ENCODE assay signal across 6 cellular contexts in genomic region chr1:116860167-116860566, GRCh38. TPM values are rescaled to one million over a fixed set of nuclear protein-coding genes. Genes with fewer than 3 reads are reported as not detected.
A peak's percentile ranks its signal among the peaks of the same experiment; 100 is the strongest.
DNase-seq lines count a peak whose midpoint lies in the region; ATAC-seq, FAIRE-seq and TF ChIP-seq lines count a peak whose summit lies in the region.
"Not testable (repeated sequence)": the region's sequence is repeated elsewhere in the genome, so short reads cannot be mapped to it uniquely, and the experiment has no call there.

No MANE protein-coding gene starts in this region.

- not testable (repeated sequence) for H3K79me2 ChIP-seq in GM23338 (replicated peaks; ENCODE audit: insufficient read depth); H1 (ENCODE audit: control insufficient read depth in 1 of 2, insufficient read depth in 2 of 2, low read length in 2 of 2); smooth muscle cell (ENCODE audit: low read depth)

- not testable (repeated sequence) for H3K27me3 ChIP-seq in GM23338 (ENCODE audit: insufficient read depth); HUES6 (ENCODE audit: control insufficient read depth, insufficient read depth, low read length); H1 (replicated peaks in 1 of 4; ENCODE audit: control insufficient read depth in 3 of 4, extremely low read depth in 1 of 4, insufficient read depth in 3 of 4, low read length in 3 of 4); smooth muscle cell (ENCODE audit: low read depth)

- H3K27ac Mint-ChIP-seq in GM23338 = not testable (repeated sequence)
- H3K27ac Mint-ChIP-seq in activated naive CD8-positive, alpha-beta T cell treated with anti-CD3 and anti-CD28 coated beads for 36 hours = peak overlapping the region; percentile 6
- H3K27ac Mint-ChIP-seq in mesothelial cell of epicardium = peak overlapping the region; percentile 6

- not testable (repeated sequence) for H2BK5ac ChIP-seq in H1 (ENCODE audit: low read depth, low read length)

- H3K36me3 ChIP-seq in GM23338 (ENCODE audit: insufficient read depth); HUES6 (ENCODE audit: control insufficient read depth, insufficient read depth, low read length); H1 (ENCODE audit: control insufficient read depth in 2 of 4, insufficient read depth in 4 of 4, low read length in 3 of 4); smooth muscle cell (ENCODE audit: low read depth): not testable (repeated sequence)

- not testable (repeated sequence) for H2BK120ac ChIP-seq in H1 (replicated peaks; ENCODE audit: low read depth, low read length)

- peak overlapping the region; percentile 18; the same call in 1 of the 2 replicates for H2BK12ac ChIP-seq in H1 (ENCODE audit: low read depth, low read length)

- not testable (repeated sequence) for H3K56ac ChIP-seq in H1 (replicated peaks; ENCODE audit: insufficient read length, low read depth, low read length)

- H3K4me3 Mint-ChIP-seq in GM23338; activated naive CD8-positive, alpha-beta T cell treated with anti-CD3 and anti-CD28 coated beads for 36 hours; mesothelial cell of epicardium: not testable (repeated sequence)

- H2AFZ ChIP-seq in GM23338 (peak overlapping the region; percentile 43), smooth muscle cell (ENCODE audit: low read depth) (peak overlapping the region; percentile 62)
- H2AFZ ChIP-seq in H1 (ENCODE audit: low read length) = not testable (repeated sequence)

- not testable (repeated sequence) for H3K9me3 Mint-ChIP-seq in GM23338; activated naive CD8-positive, alpha-beta T cell treated with anti-CD3 and anti-CD28 coated beads for 36 hours; mesothelial cell of epicardium

- H3F3A ChIP-seq in GM23338 (replicated peaks; ENCODE audit: low read depth) = not testable (repeated sequence)
- H3F3A ChIP-seq in smooth muscle cell (ENCODE audit: low read depth) = peaks cover 13% of the 10 kb centered on the region

- peak overlapping the region; percentile 50; the same call in 1 of the 2 replicates for H3K4me2 ChIP-seq in GM23338
- H3K4me2 ChIP-seq in H1 (ENCODE audit: insufficient read depth in 1 of 2, low read depth in 2 of 2, low read length in 2 of 2); smooth muscle cell: not testable (repeated sequence)

- not testable (repeated sequence) for H4K8ac ChIP-seq in H1 (ENCODE audit: extremely low read depth, insufficient read depth, low read length)

- H3K79me1 ChIP-seq in H1 (ENCODE audit: low read depth, low read length) = not testable (repeated sequence)

- not testable (repeated sequence) for H3K23ac ChIP-seq in H1 (ENCODE audit: insufficient read length)

- not testable (repeated sequence) for H3K9me2 ChIP-seq in GM23338 (ENCODE audit: insufficient read depth)

- not testable (repeated sequence) for H3K23me2 ChIP-seq in H1 (ENCODE audit: low read depth, low read length)

- not testable (repeated sequence) for H3K4me3 ChIP-seq in GM23338; HUES6 (ENCODE audit: low read depth, low read length); H1 (ENCODE audit: extremely low read depth in 1 of 4, insufficient read depth in 2 of 4, low read depth in 3 of 4, low read length in 4 of 4); smooth muscle cell

- 83% methylated on average over 2 of the region's 2 CpGs; no CpG with 5 or more reads in 1 of the 2 experiments for WGBS in H1 (ENCODE audit: extremely low coverage in 1 of 2, insufficient coverage in 1 of 2, insufficient read length in 1 of 2, insufficient replicate concordance in 2 of 2, low coverage in 1 of 2, low lambda C conversion rate in 2 of 2, missing lambda C conversion rate in 1 of 2), 2 experiments
- WGBS in smooth muscle cell (ENCODE audit: low lambda C conversion rate) = 74% methylated on average over 2 of the region's 2 CpGs

- H3K18ac ChIP-seq in H1 (ENCODE audit: extremely low read depth, low read length) = not testable (repeated sequence)

- not testable (repeated sequence) for TF ChIP-seq POLR2A in H1 (IDR thresholded peaks at IDR 0.05; ENCODE audit: control extremely low read depth in 1 of 2, low read depth in 2 of 2, low read length in 2 of 2)

- TF ChIP-seq EP300 in H1 (IDR thresholded peaks at IDR 0.05; ENCODE audit: borderline replicate concordance in 1 of 2, low read depth in 2 of 2, low read length in 2 of 2) = not testable (repeated sequence)

- peak overlapping the region; percentile 22 for H4K91ac ChIP-seq in H1 (replicated peaks; ENCODE audit: insufficient read length, low read length)

- not testable (repeated sequence) for H4K5ac ChIP-seq in H1 (ENCODE audit: insufficient read length, low read depth, low read length)

- H3K4ac ChIP-seq in H1 (replicated peaks; ENCODE audit: insufficient read length, low read depth, low read length) = not testable (repeated sequence)

- TF ChIP-seq RAD21 in H1 (IDR thresholded peaks at IDR 0.05 in 1 of 2, conservative IDR thresholded peaks at IDR 0.05 in 1 of 2; ENCODE audit: low read depth in 2 of 2, low read length in 2 of 2) = not testable (repeated sequence)

- not testable (repeated sequence) for H3K27me3 Mint-ChIP-seq in GM23338 (ENCODE audit: insufficient read depth, low read depth, poor library complexity); activated naive CD8-positive, alpha-beta T cell treated with anti-CD3 and anti-CD28 coated beads for 36 hours; mesothelial cell of epicardium (ENCODE audit: low read depth)

- CTCF ChIA-PET in H1 (lab: Charles Lee; ENCODE audit: partially characterized antibody) = interaction anchor here (0.6 kb wide), 1 partner anchor 75 kb away, joined by 3 read pairs; no protein-coding TSS in a partner anchor

- POLR2A ChIA-PET in H1 (lab: Charles Lee; ENCODE audit: partially characterized antibody) = not testable (repeated sequence)

- FAIRE-seq in H1 (lab: Jason Lieb, UNC) = not testable (repeated sequence)

- H2AK5ac ChIP-seq in H1 (ENCODE audit: low read depth, low read length) = not testable (repeated sequence)

- not testable (repeated sequence) for H2BK15ac ChIP-seq in H1 (ENCODE audit: low read length)

- peaks cover 34% of the 10 kb centered on the region for H3K4me1 ChIP-seq in GM23338 (ENCODE audit: insufficient read depth)
- H3K4me1 ChIP-seq in HUES6 (ENCODE audit: control insufficient read depth, insufficient read depth, low read length) = peaks cover 30% of the 10 kb centered on the region
- H3K4me1 ChIP-seq in H1 (replicated peaks in 1 of 4; ENCODE audit: control insufficient read depth in 3 of 4, insufficient read depth in 4 of 4, low read length in 3 of 4) = peaks cover 6 to 16% (median 12%) of the 10 kb centered on the region in 4 experiments; a peak in 5 of 7 replicates
- peaks cover 13% of the 10 kb centered on the region for H3K4me1 ChIP-seq in smooth muscle cell (ENCODE audit: low read depth)

- peaks cover 32% of the 10 kb centered on the region for H3K4me1 Mint-ChIP-seq in GM23338
- H3K4me1 Mint-ChIP-seq in activated naive CD8-positive, alpha-beta T cell treated with anti-CD3 and anti-CD28 coated beads for 36 hours = not testable (repeated sequence)
- H3K4me1 Mint-ChIP-seq in mesothelial cell of epicardium = peaks cover 30% of the 10 kb centered on the region

- not testable (repeated sequence) for TF ChIP-seq CTCF in GM23338 (conservative IDR thresholded peaks at IDR 0.05; ENCODE audit: low read depth in 2 of 2); H1 (IDR thresholded peaks at IDR 0.05; ENCODE audit: control extremely low read depth in 1 of 3, insufficient read depth in 1 of 3, low read depth in 1 of 3, low read length in 3 of 3); mesothelial cell of epicardium (IDR thresholded peaks at IDR 0.05; ENCODE audit: unreplicated experiment); smooth muscle cell (IDR thresholded peaks at IDR 0.05; ENCODE audit: borderline replicate concordance, insufficient read depth, poor library complexity, severe bottlenecking)

- H3K9ac ChIP-seq in HUES6 (ENCODE audit: low read length) = peak overlapping the region; percentile 63
- not testable (repeated sequence) for H3K9ac ChIP-seq in H1 (replicated peaks in 1 of 4; ENCODE audit: extremely low read depth in 1 of 4, low read depth in 3 of 4, low read length in 3 of 4); smooth muscle cell (ENCODE audit: low read depth)

- not testable (repeated sequence) for H3K36me3 Mint-ChIP-seq in GM23338 (ENCODE audit: low read depth); activated naive CD8-positive, alpha-beta T cell treated with anti-CD3 and anti-CD28 coated beads for 36 hours; mesothelial cell of epicardium

- H3K27ac ChIP-seq in GM23338 (ENCODE audit: low read depth); H1 (ENCODE audit: low read depth, low read length); smooth muscle cell (ENCODE audit: low read depth): not testable (repeated sequence)
- peak overlapping the region; percentile 48; the same call in 1 of the 2 replicates for H3K27ac ChIP-seq in HUES6 (ENCODE audit: low read depth, low read length)

- H3K14ac ChIP-seq in H1 (ENCODE audit: insufficient read length) = not testable (repeated sequence)

- H2BK20ac ChIP-seq in H1 (ENCODE audit: low read length) = not testable (repeated sequence)

- not testable (repeated sequence) for ATAC-seq in GM23338

- not testable (repeated sequence) for DNase-seq in GM23338 (ENCODE audit: low spot score); activated naive CD8-positive, alpha-beta T cell treated with anti-CD3 and anti-CD28 coated beads for 36 hours; H1 (ENCODE audit: low read depth in 1 of 2, low spot score in 2 of 2); mesothelial cell of epicardium (ENCODE audit: low spot score in 2 of 2, unreplicated experiment in 2 of 2); smooth muscle cell (lab: John Stamatoyannopoulos, UW; ENCODE audit: unreplicated experiment)

- peaks cover 12% of the 10 kb centered on the region; the same call in 1 of the 2 replicates for H3K9me3 ChIP-seq in HUES6 (ENCODE audit: control insufficient read depth, insufficient read depth, low read depth, low read length)
- H3K9me3 ChIP-seq in H1 (ENCODE audit: insufficient read depth in 2 of 2, low read depth in 1 of 2, low read length in 1 of 2); smooth muscle cell (replicated peaks; ENCODE audit: low read depth): not testable (repeated sequence)

- H4K20me1 ChIP-seq in GM23338 (replicated peaks; ENCODE audit: insufficient read depth); H1 (replicated peaks in 1 of 2; ENCODE audit: control insufficient read depth in 1 of 2, insufficient read depth in 2 of 2, low read length in 2 of 2); smooth muscle cell (ENCODE audit: low read depth): not testable (repeated sequence)

RNA-seq across cellular contexts. Expression of gene PTGFRN, which starts 49.5 kb away (rescaled TPM):
- total RNA-seq in GM23338 (2014; rRNA removed; shearing (Covaris generic)) = 21.8 and 32.7 TPM in 2 replicates
- polyA plus RNA-seq in GM23338 (2016; fragmentation: Nextera tagmentation; extraction: Ambion mirVana) (17.4 and 30.0 TPM in 2 replicates), H1 (2011; rRNA removed) (11.9 and 13.0 TPM in 2 replicates), smooth muscle cell (62.6 and 64.2 TPM in 2 replicates)
- 1 to 10 TPM; 8.7 to 9.4 TPM for total RNA-seq in activated naive CD8-positive, alpha-beta T cell treated with anti-CD3 and anti-CD28 coated beads for 36 hours
- total RNA-seq in H1 (2021; fragmentation: NEBNext Ultra II Directional; extraction: Animal tissue kit (Norgen Biotek cat#: 25700)) = 32.6 TPM in 2 replicates
- polyA plus RNA-seq in H1 (2011; cell fraction: cytosol; rRNA removed) = 13.0 TPM
- polyA plus RNA-seq in H1 (2011; cell fraction: nucleus; rRNA removed) = 14.0 TPM
- polyA plus RNA-seq in H1 (2012, experiment 1 of 2) = 18.0 to 23.3 TPM (median 18.6 TPM) in 4 replicates
- polyA plus RNA-seq in H1 (2012, experiment 2 of 2) = 7.5 TPM
- 53.5 TPM for polyA plus RNA-seq in H1 (2013, experiment 1 of 2)
- 52.9 TPM for polyA plus RNA-seq in H1 (2013, experiment 2 of 2)
- 37.7 and 40.5 TPM in 2 replicates for polyA minus RNA-seq in H1 (2011; rRNA and poly(A)+ RNA removed)
- 18.0 TPM for polyA minus RNA-seq in H1 (2011; cell fraction: cytosol; rRNA and poly(A)+ RNA removed)
- 27.7 TPM for polyA minus RNA-seq in H1 (2011; cell fraction: nucleus; rRNA and poly(A)+ RNA removed)
- total RNA-seq in mesothelial cell of epicardium (100 to 108 TPM (median 106 TPM) in 3 replicates), smooth muscle cell (97.9 and 152 TPM in 2 replicates)
